In genomic region chr2:68156419-68156818, GRCh38 we compare ENCODE assay signal across 8 cellular contexts. TPM values are rescaled to one million over a fixed set of nuclear protein-coding genes. Genes with fewer than 3 reads are reported as not detected.
DNase-seq lines count a peak whose midpoint lies in the region; ATAC-seq, FAIRE-seq and TF ChIP-seq lines count a peak whose summit lies in the region.

No MANE protein-coding gene starts in this region.

- intact Hi-C loops in HepG2 (cut with micrococcal nuclease; ENCODE audit: unreplicated experiment) (loop anchor here (5.0 kb wide), 1 partner anchor 41 kb away; no protein-coding TSS in a partner anchor), tibial artery (cut with DNase I; ENCODE audit: low total_unique reads) (no loop called here)

- WGBS in HepG2 (ENCODE audit: low lambda C conversion rate): 2% methylated on average over 3 of the region's 3 CpGs

- CTCF ChIA-PET in HepG2 (lab: Yijun Ruan, JAX; ENCODE audit: low intra/inter-chr PET ratio, low total read pairs): no interaction called here

- H3K9me3 Mint-ChIP-seq in activated T-cell treated with anti-CD3 and anti-CD28 coated beads, Interleukin-2, amount 50 U/mL, for 24 hours: no peaks in the 10 kb centered on the region

- H4K20me1 ChIP-seq in HepG2 (ENCODE audit: insufficient read depth, low read length): no peaks in the 10 kb centered on the region

- TF ChIP-seq CTCF in HepG2 (CRISPR knock-in tag; IDR thresholded peaks at IDR 0.05) (no peak), tibial artery (IDR thresholded peaks at IDR 0.05) (no peak)

- in situ Hi-C loops in HepG2 (cut with HindIII; ENCODE audit: extremely low pct_ligation_motif_present, low pct_unique_long_range_greater_than_20kb): no loop called here

- no TSS peak for BruUV-seq in HepG2 (replicated peaks; lab: Mats Ljungman, UMichigan)

- POLR2A ChIA-PET in HepG2 (lab: Yijun Ruan, JAX): interaction anchor here (1.5 to 2.1 kb wide), 5 partner anchors 12 to 96 kb away, joined by 6 to 26 read pairs (median 11); partner anchors contain the start of genes C1D and PPP3R1

- peaks cover 61% of the 10 kb centered on the region for H3K4me1 Mint-ChIP-seq in activated T-cell treated with anti-CD3 and anti-CD28 coated beads, Interleukin-2, amount 50 U/mL, for 24 hours (ENCODE audit: low read depth)

- H3K36me3 ChIP-seq in adipocyte (ENCODE audit: control insufficient read depth, insufficient read depth, low read length, severe bottlenecking) (peaks cover 14% of the 10 kb centered on the region), HepG2 (replicated peaks in 1 of 2; ENCODE audit: control insufficient read depth in 1 of 2, insufficient read depth in 2 of 2, low read length in 2 of 2) (peaks cover 8 to 13% of the 10 kb centered on the region in 2 experiments), tibial artery (peaks cover 0 to 10% (median 3%) of the 10 kb centered on the region in 3 donors)

- H3K4me1 ChIP-seq in adipocyte (ENCODE audit: control insufficient read depth, insufficient read depth, low read length) (peaks cover 21% of the 10 kb centered on the region), HepG2 (ENCODE audit: insufficient read depth, low read length) (peaks cover 17% of the 10 kb centered on the region; the same call in 1 of the 2 replicates), tibial artery (peaks cover 0 to 34% (median 30%) of the 10 kb centered on the region in 4 donors)

- peak overlapping the region; percentile 92 for H3K4me3 ChIP-seq in adipocyte (ENCODE audit: low read length)
- H3K4me3 ChIP-seq in HepG2 (replicated peaks in 1 of 3; ENCODE audit: insufficient read depth in 1 of 3, low read depth in 2 of 3, low read length in 3 of 3): peak overlapping the region; percentile 82 to 91 (median 82)
- H3K4me3 ChIP-seq in tibial artery: peak overlapping the region; percentile 82 to 96

- DNase-seq in activated T-cell treated with anti-CD3 and anti-CD28 coated beads, Interleukin-2, amount 50 U/mL, for 24 hours: no peak
- DNase-seq in activated T-cell treated with anti-CD3 and anti-CD28 coated beads, Interleukin-2, amount 50 U/mL, for 48 hours: no peak
- DNase-seq in adipocyte (ENCODE audit: low read depth) (no peak), HepG2 (ENCODE audit: low spot score) (no peak), tibial artery (no peak), erythroblast (lab: John Stamatoyannopoulos, UW) (no peak), AG08396 (ENCODE audit: low spot score) (no peak)

- TF ChIP-seq EP300 in HepG2 (IDR thresholded peaks at IDR 0.05; ENCODE audit: low read depth in 2 of 2, low read length in 2 of 2) (no peak), HepG2 (CRISPR knock-in tag; IDR thresholded peaks at IDR 0.05; ENCODE audit: borderline replicate concordance) (no peak)

- no peak for FAIRE-seq in HepG2 (lab: Jason Lieb, UNC)

- H3K9me3 ChIP-seq in adipocyte (ENCODE audit: control insufficient read depth, low read length): no peaks in the 10 kb centered on the region
- no peaks in the 10 kb centered on the region for H3K9me3 ChIP-seq in HepG2 (ENCODE audit: low read length)
- no peaks in the 10 kb centered on the region for H3K9me3 ChIP-seq in tibial artery

- H3K9ac ChIP-seq in adipocyte (ENCODE audit: low read length): peak overlapping the region; percentile 91
- peak overlapping the region; percentile 91 for H3K9ac ChIP-seq in HepG2 (ENCODE audit: insufficient read depth, low read depth, low read length)

- peak overlapping the region; percentile 90 for H3K27ac ChIP-seq in HepG2 (ENCODE audit: extremely low read length, insufficient read depth, low read length)
- H3K27ac ChIP-seq in tibial artery: peak overlapping the region; percentile 76 to 79

- H3K79me2 ChIP-seq in HepG2 (ENCODE audit: insufficient read depth, low read length): peaks cover 39% of the 10 kb centered on the region

- TF ChIP-seq POLR2A in HepG2 (IDR thresholded peaks at IDR 0.05; ENCODE audit: insufficient read depth in 1 of 2, low read depth in 2 of 2, low read length in 2 of 2) (no peak), erythroblast (IDR thresholded peaks at IDR 0.05; ENCODE audit: low read length) (no peak)

- H3K27me3 ChIP-seq in adipocyte (replicated peaks; ENCODE audit: control insufficient read depth, insufficient read depth, low read length): no peaks in the 10 kb centered on the region
- no peaks in the 10 kb centered on the region; a peak in 1 of 5 replicates for H3K27me3 ChIP-seq in HepG2 (ENCODE audit: control insufficient read depth in 1 of 2, insufficient read depth in 2 of 2, low read length in 2 of 2)
- H3K27me3 ChIP-seq in tibial artery: no peaks in the 10 kb centered on the region

- H3K27ac Mint-ChIP-seq in activated T-cell treated with anti-CD3 and anti-CD28 coated beads, Interleukin-2, amount 50 U/mL, for 24 hours: peak overlapping the region; percentile 100

- no peak for ATAC-seq in HepG2
- no peak for ATAC-seq in GM18498 (IDR thresholded peaks at IDR 0.05; ENCODE audit: unreplicated experiment)

- no peak for TF ChIP-seq RAD21 in HepG2 (CRISPR knock-in tag; IDR thresholded peaks at IDR 0.05)

- peaks cover 69% of the 10 kb centered on the region for H3K36me3 Mint-ChIP-seq in activated T-cell treated with anti-CD3 and anti-CD28 coated beads, Interleukin-2, amount 50 U/mL, for 24 hours (ENCODE audit: low read depth)

- H2AFZ ChIP-seq in HepG2 (ENCODE audit: low read length): no peak overlapping the region

- peak overlapping the region; percentile 99 for H3K4me3 Mint-ChIP-seq in activated T-cell treated with anti-CD3 and anti-CD28 coated beads, Interleukin-2, amount 50 U/mL, for 24 hours

- no peaks in the 10 kb centered on the region for H3K27me3 Mint-ChIP-seq in activated T-cell treated with anti-CD3 and anti-CD28 coated beads, Interleukin-2, amount 50 U/mL, for 24 hours

- peak overlapping the region; percentile 72 for H3K4me2 ChIP-seq in HepG2 (ENCODE audit: low read depth, low read length)

TF ChIP-seq in HepG2, 621 proteins besides CTCF, POLR2A, EP300 and RAD21 (continues in another document):
- no peak for TF ChIP-seq SSRP1 (CRISPR knock-in tag; IDR thresholded peaks at IDR 0.05)
- no peak for TF ChIP-seq REXO4 (CRISPR knock-in tag; IDR thresholded peaks at IDR 0.05; ENCODE audit: borderline replicate concordance)
- no peak for TF ChIP-seq ZBTB10 (CRISPR knock-in tag; IDR thresholded peaks at IDR 0.05; ENCODE audit: borderline replicate concordance)
- TF ChIP-seq ARHGAP35 (CRISPR knock-in tag; IDR thresholded peaks at IDR 0.05; ENCODE audit: borderline replicate concordance): no peak
- no peak for TF ChIP-seq HOXA7 (CRISPR knock-in tag; IDR thresholded peaks at IDR 0.05)

RNA-seq across cellular contexts. Expression of gene PNO1, which starts 1.3 kb away (rescaled TPM):
- total RNA-seq in HepG2 (2016; rRNA removed; fragmentation: Illumina TruSeq; extraction: Trizol): 48.5 and 68.2 TPM in 2 replicates
- total RNA-seq in HepG2 (2016; cell fraction: cytosol; rRNA removed; fragmentation: Illumina TruSeq; extraction: Trizol; ENCODE audit: low read depth): 13.1 and 15.0 TPM in 2 replicates
- total RNA-seq in HepG2 (2016; cell fraction: insoluble cytoplasmic fraction; rRNA removed; fragmentation: Illumina TruSeq; extraction: Trizol): 49.6 and 72.8 TPM in 2 replicates
- total RNA-seq in HepG2 (2016; cell fraction: membrane; rRNA removed; fragmentation: Illumina TruSeq; extraction: Trizol): 25.8 and 28.2 TPM in 2 replicates
- total RNA-seq in HepG2 (2016; cell fraction: nucleus; rRNA removed; fragmentation: Illumina TruSeq; extraction: Trizol): 18.3 and 19.6 TPM in 2 replicates
- polyA plus RNA-seq in HepG2 (2011; rRNA removed): 11.6 and 12.8 TPM in 2 replicates
- polyA plus RNA-seq in HepG2 (2011; cell fraction: cytosol; rRNA removed): 9.2 and 12.2 TPM in 2 replicates
- polyA plus RNA-seq in HepG2 (2011; cell fraction: nucleus; rRNA removed): 3.6 and 4.4 TPM in 2 replicates
- polyA plus RNA-seq in HepG2 (2012): 19.2 and 21.4 TPM in 2 replicates
- 13.2 and 13.3 TPM in 2 replicates for polyA plus RNA-seq in HepG2 (2016; cell fraction: cytosol; fragmentation: Illumina TruSeq; extraction: Trizol; ENCODE audit: low read depth)
- 64.7 and 73.1 TPM in 2 replicates for polyA plus RNA-seq in HepG2 (2016; cell fraction: insoluble cytoplasmic fraction; fragmentation: Illumina TruSeq; extraction: Trizol; ENCODE audit: low read depth)
- 18.4 and 19.1 TPM in 2 replicates for polyA plus RNA-seq in HepG2 (2016; cell fraction: membrane; fragmentation: Illumina TruSeq; extraction: Trizol; ENCODE audit: low read depth)
- 29.7 and 31.3 TPM in 2 replicates for polyA plus RNA-seq in HepG2 (2016; cell fraction: nucleus; fragmentation: Illumina TruSeq; extraction: Trizol; ENCODE audit: insufficient read depth, low read depth)
- 4.5 and 9.7 TPM in 2 replicates for polyA minus RNA-seq in HepG2 (2011; rRNA and poly(A)+ RNA removed; ENCODE audit: low replicate concordance)
- 6.2 and 8.3 TPM in 2 replicates for polyA minus RNA-seq in HepG2 (2011; cell fraction: cytosol; rRNA and poly(A)+ RNA removed)
- polyA minus RNA-seq in HepG2 (2011; cell fraction: nucleus; rRNA and poly(A)+ RNA removed): 5.5 and 6.7 TPM in 2 replicates
